In the genomic region with DNA sequence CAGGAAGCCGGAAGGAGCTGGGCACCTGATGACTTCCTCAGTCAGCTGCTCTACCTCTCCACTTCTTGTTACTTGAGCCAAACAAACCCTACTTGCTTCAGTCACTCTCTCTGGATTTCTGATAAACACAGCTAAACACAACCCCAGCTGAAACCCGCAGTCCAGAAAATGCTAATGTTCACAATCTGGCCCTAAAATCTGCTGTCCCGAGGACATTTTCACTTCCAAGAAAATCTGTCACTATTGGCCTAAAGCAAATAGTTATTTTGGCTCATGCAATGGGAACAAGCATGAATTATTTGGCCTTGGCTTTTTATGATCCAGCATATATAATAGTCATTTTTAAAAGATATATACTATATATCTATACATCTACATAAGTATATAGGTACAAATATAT, we compare ENCODE assay signal across 2 cellular contexts.
TF ChIP-seq lines count a peak whose summit lies in the region.

No MANE protein-coding gene starts in this region.

TF ChIP-seq in GM23338, 12 proteins besides CTCF, POLR2A, EP300 and RAD21:
- TF ChIP-seq, protein P1, sequence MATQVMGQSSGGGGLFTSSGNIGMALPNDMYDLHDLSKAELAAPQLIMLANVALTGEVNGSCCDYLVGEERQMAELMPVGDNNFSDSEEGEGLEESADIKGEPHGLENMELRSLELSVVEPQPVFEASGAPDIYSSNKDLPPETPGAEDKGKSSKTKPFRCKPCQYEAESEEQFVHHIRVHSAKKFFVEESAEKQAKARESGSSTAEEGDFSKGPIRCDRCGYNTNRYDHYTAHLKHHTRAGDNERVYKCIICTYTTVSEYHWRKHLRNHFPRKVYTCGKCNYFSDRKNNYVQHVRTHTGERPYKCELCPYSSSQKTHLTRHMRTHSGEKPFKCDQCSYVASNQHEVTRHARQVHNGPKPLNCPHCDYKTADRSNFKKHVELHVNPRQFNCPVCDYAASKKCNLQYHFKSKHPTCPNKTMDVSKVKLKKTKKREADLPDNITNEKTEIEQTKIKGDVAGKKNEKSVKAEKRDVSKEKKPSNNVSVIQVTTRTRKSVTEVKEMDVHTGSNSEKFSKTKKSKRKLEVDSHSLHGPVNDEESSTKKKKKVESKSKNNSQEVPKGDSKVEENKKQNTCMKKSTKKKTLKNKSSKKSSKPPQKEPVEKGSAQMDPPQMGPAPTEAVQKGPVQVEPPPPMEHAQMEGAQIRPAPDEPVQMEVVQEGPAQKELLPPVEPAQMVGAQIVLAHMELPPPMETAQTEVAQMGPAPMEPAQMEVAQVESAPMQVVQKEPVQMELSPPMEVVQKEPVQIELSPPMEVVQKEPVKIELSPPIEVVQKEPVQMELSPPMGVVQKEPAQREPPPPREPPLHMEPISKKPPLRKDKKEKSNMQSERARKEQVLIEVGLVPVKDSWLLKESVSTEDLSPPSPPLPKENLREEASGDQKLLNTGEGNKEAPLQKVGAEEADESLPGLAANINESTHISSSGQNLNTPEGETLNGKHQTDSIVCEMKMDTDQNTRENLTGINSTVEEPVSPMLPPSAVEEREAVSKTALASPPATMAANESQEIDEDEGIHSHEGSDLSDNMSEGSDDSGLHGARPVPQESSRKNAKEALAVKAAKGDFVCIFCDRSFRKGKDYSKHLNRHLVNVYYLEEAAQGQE (IDR thresholded peaks at IDR 0.05; ENCODE audit: unreplicated experiment) = no peak
- TF ChIP-seq STAT1 (IDR thresholded peaks at IDR 0.05; ENCODE audit: unreplicated experiment) = no peak

TF ChIP-seq in H1, 55 proteins besides CTCF, POLR2A, EP300 and RAD21:
- no peak for TF ChIP-seq SP1 (IDR thresholded peaks at IDR 0.05; ENCODE audit: low read depth, low read length)
- TF ChIP-seq, protein P2, sequence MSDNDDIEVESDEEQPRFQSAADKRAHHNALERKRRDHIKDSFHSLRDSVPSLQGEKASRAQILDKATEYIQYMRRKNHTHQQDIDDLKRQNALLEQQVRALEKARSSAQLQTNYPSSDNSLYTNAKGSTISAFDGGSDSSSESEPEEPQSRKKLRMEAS (IDR thresholded peaks at IDR 0.05) = no peak
- no peak for TF ChIP-seq TCF12 (IDR thresholded peaks at IDR 0.05; ENCODE audit: low read depth, low read length)
- TF ChIP-seq, protein P3, sequence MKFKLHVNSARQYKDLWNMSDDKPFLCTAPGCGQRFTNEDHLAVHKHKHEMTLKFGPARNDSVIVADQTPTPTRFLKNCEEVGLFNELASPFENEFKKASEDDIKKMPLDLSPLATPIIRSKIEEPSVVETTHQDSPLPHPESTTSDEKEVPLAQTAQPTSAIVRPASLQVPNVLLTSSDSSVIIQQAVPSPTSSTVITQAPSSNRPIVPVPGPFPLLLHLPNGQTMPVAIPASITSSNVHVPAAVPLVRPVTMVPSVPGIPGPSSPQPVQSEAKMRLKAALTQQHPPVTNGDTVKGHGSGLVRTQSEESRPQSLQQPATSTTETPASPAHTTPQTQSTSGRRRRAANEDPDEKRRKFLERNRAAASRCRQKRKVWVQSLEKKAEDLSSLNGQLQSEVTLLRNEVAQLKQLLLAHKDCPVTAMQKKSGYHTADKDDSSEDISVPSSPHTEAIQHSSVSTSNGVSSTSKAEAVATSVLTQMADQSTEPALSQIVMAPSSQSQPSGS (IDR thresholded peaks at IDR 0.05; ENCODE audit: low read length) = no peak
- TF ChIP-seq EGR1 (IDR thresholded peaks at IDR 0.05; ENCODE audit: borderline replicate concordance, low read depth, low read length) = no peak
- no peak for TF ChIP-seq TAF1 (IDR thresholded peaks at IDR 0.05; ENCODE audit: low read depth, low read length)
- TF ChIP-seq, protein P4, sequence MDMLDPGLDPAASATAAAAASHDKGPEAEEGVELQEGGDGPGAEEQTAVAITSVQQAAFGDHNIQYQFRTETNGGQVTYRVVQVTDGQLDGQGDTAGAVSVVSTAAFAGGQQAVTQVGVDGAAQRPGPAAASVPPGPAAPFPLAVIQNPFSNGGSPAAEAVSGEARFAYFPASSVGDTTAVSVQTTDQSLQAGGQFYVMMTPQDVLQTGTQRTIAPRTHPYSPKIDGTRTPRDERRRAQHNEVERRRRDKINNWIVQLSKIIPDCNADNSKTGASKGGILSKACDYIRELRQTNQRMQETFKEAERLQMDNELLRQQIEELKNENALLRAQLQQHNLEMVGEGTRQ (IDR thresholded peaks at IDR 0.05; ENCODE audit: low read length) = no peak
- TF ChIP-seq RNF2 (IDR thresholded peaks at IDR 0.05; ENCODE audit: borderline replicate concordance, low read depth, low read length, missing control alignments, poor library complexity, severe bottlenecking) = no peak
- TF ChIP-seq KDM4A (IDR thresholded peaks at IDR 0.05; ENCODE audit: low read depth, low read length, severe bottlenecking) = no peak
- no peak for TF ChIP-seq ZNF274 (IDR thresholded peaks at IDR 0.05; ENCODE audit: borderline replicate concordance, extremely low read depth, low read length)
- TF ChIP-seq RXRA (IDR thresholded peaks at IDR 0.05; ENCODE audit: insufficient read depth, low read depth, low read length) = no peak
- TF ChIP-seq CREB1 (IDR thresholded peaks at IDR 0.05) = no peak
